Comparison of ENCODE assay signal across 22 cellular contexts in the genomic region with DNA sequence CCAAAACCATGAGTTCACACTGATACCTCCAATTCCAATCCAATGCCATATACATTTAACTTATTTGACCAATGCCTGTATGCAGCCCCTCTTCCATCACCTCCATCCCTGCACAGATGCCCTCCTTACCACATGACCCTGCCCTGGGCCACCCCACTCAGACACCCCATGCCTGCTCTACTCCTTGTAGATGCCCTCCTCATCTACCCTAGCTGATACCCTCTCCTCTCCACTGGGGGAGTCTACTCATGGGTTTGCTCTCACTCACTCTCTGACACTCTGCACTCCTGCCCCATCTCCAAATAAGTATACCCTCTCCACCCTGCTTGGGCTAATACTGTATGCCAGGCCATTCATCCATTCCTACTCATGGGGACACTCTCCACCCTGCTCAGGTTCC.
"Had no signal": no experiment of that assay in that cellular context is flagged by ENCODE, and none has a peak within 500 bp of the region (broad histone marks: within the 10 kb centered on the region; RNA-seq: fewer than 3 reads in every experiment).

No MANE protein-coding gene starts in this region.

- H3K4me1 ChIP-seq: body of pancreas, uterus had no signal

- ATAC-seq: activated CD4-positive, alpha-beta T cell treated with anti-CD3 and anti-CD28 coated beads for 36 hours; body of pancreas; left colon had no signal

- H3K4me3 ChIP-seq: body of pancreas, cardiac muscle cell, heart left ventricle, tibial artery, uterus had no signal

- H3K36me3 ChIP-seq: cardiac muscle cell, heart left ventricle, uterus had no signal

- H3K27ac Mint-ChIP-seq: activated CD4-positive, alpha-beta T cell treated with anti-CD3 and anti-CD28 coated beads for 36 hours; activated naive CD4-positive, alpha-beta T cell treated with anti-CD3 and anti-CD28 coated beads for 36 hours; memory B cell; stimulated activated naive CD8-positive, alpha-beta T cell treated with anti-CD3 and anti-CD28 coated beads, Interleukin-15, Interleukin-2, amounts not matched to agents 100 ng/mL and 50 ng/mL, for 24 hours had no signal

- H3K27me3 ChIP-seq: body of pancreas, cardiac muscle cell, heart left ventricle, tibial artery, uterus had no signal

- H3K4me1 Mint-ChIP-seq: activated CD4-positive, alpha-beta T cell treated with anti-CD3 and anti-CD28 coated beads for 36 hours; memory B cell had no signal

- H3K4me3 Mint-ChIP-seq: activated CD4-positive, alpha-beta T cell treated with anti-CD3 and anti-CD28 coated beads for 36 hours; activated naive CD4-positive, alpha-beta T cell treated with anti-CD3 and anti-CD28 coated beads for 36 hours; memory B cell; neural crest cell; stimulated activated naive CD8-positive, alpha-beta T cell treated with anti-CD3 and anti-CD28 coated beads, Interleukin-15, Interleukin-2, amounts not matched to agents 100 ng/mL and 50 ng/mL, for 24 hours had no signal

- DNase-seq: activated CD4-positive, alpha-beta T cell treated with anti-CD3 and anti-CD28 coated beads for 36 hours; activated CD4-positive, alpha-beta T cell treated with anti-CD3 and anti-CD28 coated beads, Interleukin-2, amount 50 U/mL, for 4 hours; activated CD8-positive, alpha-beta memory T cell treated with anti-CD3 and anti-CD28 coated beads, Interleukin-2, amount 50 U/mL, for 48 hours; activated effector memory CD4-positive, alpha-beta T cell treated with Interleukin-2 at 50 U/mL for 16 hours; activated naive CD4-positive, alpha-beta T cell treated with anti-CD3 and anti-CD28 coated beads for 36 hours; activated T-cell treated with anti-CD3 and anti-CD28 coated beads, Interleukin-2, amount 50 U/mL, for 48 hours; body of pancreas; heart left ventricle; islet precursor cell; left colon; retina; stimulated activated CD4-positive, alpha-beta T cell treated with anti-CD3 and anti-CD28 coated beads, Interleukin-2, amount 100 ng/mL, for 48 hours; stimulated activated CD8-positive, alpha-beta memory T cell treated with anti-CD3 and anti-CD28 coated beads, Interleukin-4, amount 100 ng/mL, for 48 hours; T-helper 1 cell; T-helper 9 cell; tibial artery; uterus had no signal

- H3K27ac ChIP-seq: body of pancreas, epithelial cell of prostate, heart left ventricle, uterus had no signal

- H3K9me3 ChIP-seq: body of pancreas had no signal

- H3K9me3 Mint-ChIP-seq: activated naive CD4-positive, alpha-beta T cell treated with anti-CD3 and anti-CD28 coated beads for 36 hours; memory B cell; stimulated activated naive CD8-positive, alpha-beta T cell treated with anti-CD3 and anti-CD28 coated beads, Interleukin-15, Interleukin-2, amounts not matched to agents 100 ng/mL and 50 ng/mL, for 24 hours had no signal
